ENCODE assay signal across 1 cellular context in genomic region chr2:67954125-67954748, GRCh38.
A peak's percentile ranks its signal among the peaks of the same experiment; 100 is the strongest.
TF ChIP-seq lines count a peak whose summit lies in the region.

No MANE protein-coding gene starts in this region.

TF ChIP-seq in HepG2, 621 proteins besides CTCF, POLR2A, EP300 and RAD21 (continued from another document and continues in another):
- TF ChIP-seq, protein P1, sequence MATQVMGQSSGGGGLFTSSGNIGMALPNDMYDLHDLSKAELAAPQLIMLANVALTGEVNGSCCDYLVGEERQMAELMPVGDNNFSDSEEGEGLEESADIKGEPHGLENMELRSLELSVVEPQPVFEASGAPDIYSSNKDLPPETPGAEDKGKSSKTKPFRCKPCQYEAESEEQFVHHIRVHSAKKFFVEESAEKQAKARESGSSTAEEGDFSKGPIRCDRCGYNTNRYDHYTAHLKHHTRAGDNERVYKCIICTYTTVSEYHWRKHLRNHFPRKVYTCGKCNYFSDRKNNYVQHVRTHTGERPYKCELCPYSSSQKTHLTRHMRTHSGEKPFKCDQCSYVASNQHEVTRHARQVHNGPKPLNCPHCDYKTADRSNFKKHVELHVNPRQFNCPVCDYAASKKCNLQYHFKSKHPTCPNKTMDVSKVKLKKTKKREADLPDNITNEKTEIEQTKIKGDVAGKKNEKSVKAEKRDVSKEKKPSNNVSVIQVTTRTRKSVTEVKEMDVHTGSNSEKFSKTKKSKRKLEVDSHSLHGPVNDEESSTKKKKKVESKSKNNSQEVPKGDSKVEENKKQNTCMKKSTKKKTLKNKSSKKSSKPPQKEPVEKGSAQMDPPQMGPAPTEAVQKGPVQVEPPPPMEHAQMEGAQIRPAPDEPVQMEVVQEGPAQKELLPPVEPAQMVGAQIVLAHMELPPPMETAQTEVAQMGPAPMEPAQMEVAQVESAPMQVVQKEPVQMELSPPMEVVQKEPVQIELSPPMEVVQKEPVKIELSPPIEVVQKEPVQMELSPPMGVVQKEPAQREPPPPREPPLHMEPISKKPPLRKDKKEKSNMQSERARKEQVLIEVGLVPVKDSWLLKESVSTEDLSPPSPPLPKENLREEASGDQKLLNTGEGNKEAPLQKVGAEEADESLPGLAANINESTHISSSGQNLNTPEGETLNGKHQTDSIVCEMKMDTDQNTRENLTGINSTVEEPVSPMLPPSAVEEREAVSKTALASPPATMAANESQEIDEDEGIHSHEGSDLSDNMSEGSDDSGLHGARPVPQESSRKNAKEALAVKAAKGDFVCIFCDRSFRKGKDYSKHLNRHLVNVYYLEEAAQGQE (IDR thresholded peaks at IDR 0.05; ENCODE audit: borderline replicate concordance in 1 of 2, low read depth in 1 of 2, low read length in 2 of 2) = no peak
- TF ChIP-seq ZNF256 (CRISPR knock-in tag; conservative IDR thresholded peaks at IDR 0.05) = no peak
- TF ChIP-seq ZNF232 (CRISPR knock-in tag; IDR thresholded peaks at IDR 0.05; ENCODE audit: borderline replicate concordance) = no peak; the same call in 1 of the 2 replicates
- TF ChIP-seq ZHX2 (IDR thresholded peaks at IDR 0.05; ENCODE audit: low read depth) = no peak
- TF ChIP-seq ZHX2 (CRISPR knock-in tag; IDR thresholded peaks at IDR 0.05; ENCODE audit: borderline replicate concordance) = no peak
- no peak for TF ChIP-seq ZFP82 (CRISPR knock-in tag; IDR thresholded peaks at IDR 0.05; ENCODE audit: borderline replicate concordance)
- TF ChIP-seq POLR2AphosphoS5 (IDR thresholded peaks at IDR 0.05; ENCODE audit: low read depth, low read length) = no peak
- TF ChIP-seq HMG20B (CRISPR knock-in tag; conservative IDR thresholded peaks at IDR 0.05) = no peak
- TF ChIP-seq, protein P2, sequence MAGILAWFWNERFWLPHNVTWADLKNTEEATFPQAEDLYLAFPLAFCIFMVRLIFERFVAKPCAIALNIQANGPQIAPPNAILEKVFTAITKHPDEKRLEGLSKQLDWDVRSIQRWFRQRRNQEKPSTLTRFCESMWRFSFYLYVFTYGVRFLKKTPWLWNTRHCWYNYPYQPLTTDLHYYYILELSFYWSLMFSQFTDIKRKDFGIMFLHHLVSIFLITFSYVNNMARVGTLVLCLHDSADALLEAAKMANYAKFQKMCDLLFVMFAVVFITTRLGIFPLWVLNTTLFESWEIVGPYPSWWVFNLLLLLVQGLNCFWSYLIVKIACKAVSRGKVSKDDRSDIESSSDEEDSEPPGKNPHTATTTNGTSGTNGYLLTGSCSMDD (CRISPR knock-in tag; IDR thresholded peaks at IDR 0.05) = no peak
- no peak for TF ChIP-seq CEBPB (IDR thresholded peaks at IDR 0.05; ENCODE audit: borderline replicate concordance, low read depth, low read length)
- TF ChIP-seq PHF8 (CRISPR knock-in tag; IDR thresholded peaks at IDR 0.05) = no peak
- peak; percentile 57; the same call in 1 of the 2 replicates for TF ChIP-seq ZNF414 (CRISPR knock-in tag; IDR thresholded peaks at IDR 0.05)
- TF ChIP-seq CREM (IDR thresholded peaks at IDR 0.05) = peak; percentile 72
- TF ChIP-seq CREM (CRISPR knock-in tag; IDR thresholded peaks at IDR 0.05) = no peak
- no peak for TF ChIP-seq CREBL2 (CRISPR knock-in tag; IDR thresholded peaks at IDR 0.05; ENCODE audit: borderline replicate concordance)
- no peak for TF ChIP-seq MAFF (IDR thresholded peaks at IDR 0.05; ENCODE audit: low read depth, low read length)
- TF ChIP-seq ZNF160 (CRISPR knock-in tag; IDR thresholded peaks at IDR 0.05) = 0 out of 2 replicates have a peak, but pooled peaks have one; percentile 7
- TF ChIP-seq ZNF850 (CRISPR knock-in tag; conservative IDR thresholded peaks at IDR 0.05) = no peak
- no peak for TF ChIP-seq IKZF4 (CRISPR knock-in tag; IDR thresholded peaks at IDR 0.05; ENCODE audit: borderline replicate concordance, low read depth, not compliant biosample characterization)
- no peak for TF ChIP-seq ZNF225 (CRISPR knock-in tag; IDR thresholded peaks at IDR 0.05)
- TF ChIP-seq HOXA5 (CRISPR knock-in tag; IDR thresholded peaks at IDR 0.05) = no peak
- peak; percentile 46; the same call in 1 of the 2 replicates for TF ChIP-seq HOMEZ (CRISPR knock-in tag; IDR thresholded peaks at IDR 0.05; ENCODE audit: low read depth)
- peak; percentile 65; the same call in 1 of the 2 replicates for TF ChIP-seq ETV5 (CRISPR knock-in tag; IDR thresholded peaks at IDR 0.05; ENCODE audit: borderline replicate concordance)
- TF ChIP-seq DR1 (CRISPR knock-in tag; IDR thresholded peaks at IDR 0.05) = no peak
- TF ChIP-seq, protein P3, sequence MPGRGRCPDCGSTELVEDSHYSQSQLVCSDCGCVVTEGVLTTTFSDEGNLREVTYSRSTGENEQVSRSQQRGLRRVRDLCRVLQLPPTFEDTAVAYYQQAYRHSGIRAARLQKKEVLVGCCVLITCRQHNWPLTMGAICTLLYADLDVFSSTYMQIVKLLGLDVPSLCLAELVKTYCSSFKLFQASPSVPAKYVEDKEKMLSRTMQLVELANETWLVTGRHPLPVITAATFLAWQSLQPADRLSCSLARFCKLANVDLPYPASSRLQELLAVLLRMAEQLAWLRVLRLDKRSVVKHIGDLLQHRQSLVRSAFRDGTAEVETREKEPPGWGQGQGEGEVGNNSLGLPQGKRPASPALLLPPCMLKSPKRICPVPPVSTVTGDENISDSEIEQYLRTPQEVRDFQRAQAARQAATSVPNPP (CRISPR knock-in tag; IDR thresholded peaks at IDR 0.05) = no peak
- TF ChIP-seq EZH2 (conservative IDR thresholded peaks at IDR 0.05; ENCODE audit: low read depth, low read length) = no peak
- no peak for TF ChIP-seq ZNF30 (CRISPR knock-in tag; IDR thresholded peaks at IDR 0.05)
- no peak for TF ChIP-seq ZNF616 (CRISPR knock-in tag; IDR thresholded peaks at IDR 0.05; ENCODE audit: low read depth)
- TF ChIP-seq ZSCAN29 (CRISPR knock-in tag; conservative IDR thresholded peaks at IDR 0.05) = no peak; the same call in 1 of the 2 replicates
- TF ChIP-seq SNAPC4 (CRISPR knock-in tag; IDR thresholded peaks at IDR 0.05) = no peak
- TF ChIP-seq, protein P4, sequence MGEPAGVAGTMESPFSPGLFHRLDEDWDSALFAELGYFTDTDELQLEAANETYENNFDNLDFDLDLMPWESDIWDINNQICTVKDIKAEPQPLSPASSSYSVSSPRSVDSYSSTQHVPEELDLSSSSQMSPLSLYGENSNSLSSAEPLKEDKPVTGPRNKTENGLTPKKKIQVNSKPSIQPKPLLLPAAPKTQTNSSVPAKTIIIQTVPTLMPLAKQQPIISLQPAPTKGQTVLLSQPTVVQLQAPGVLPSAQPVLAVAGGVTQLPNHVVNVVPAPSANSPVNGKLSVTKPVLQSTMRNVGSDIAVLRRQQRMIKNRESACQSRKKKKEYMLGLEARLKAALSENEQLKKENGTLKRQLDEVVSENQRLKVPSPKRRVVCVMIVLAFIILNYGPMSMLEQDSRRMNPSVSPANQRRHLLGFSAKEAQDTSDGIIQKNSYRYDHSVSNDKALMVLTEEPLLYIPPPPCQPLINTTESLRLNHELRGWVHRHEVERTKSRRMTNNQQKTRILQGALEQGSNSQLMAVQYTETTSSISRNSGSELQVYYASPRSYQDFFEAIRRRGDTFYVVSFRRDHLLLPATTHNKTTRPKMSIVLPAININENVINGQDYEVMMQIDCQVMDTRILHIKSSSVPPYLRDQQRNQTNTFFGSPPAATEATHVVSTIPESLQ (CRISPR knock-in tag; conservative IDR thresholded peaks at IDR 0.05) = 0 out of 2 replicates have a peak, but pooled peaks have one; percentile 75
- peak; percentile 87; the same call in 1 of the 2 replicates for TF ChIP-seq TBX2 (CRISPR knock-in tag; IDR thresholded peaks at IDR 0.05; ENCODE audit: borderline replicate concordance)
- TF ChIP-seq TEAD2 (CRISPR knock-in tag; IDR thresholded peaks at IDR 0.05) = no peak
- TF ChIP-seq, protein P5, sequence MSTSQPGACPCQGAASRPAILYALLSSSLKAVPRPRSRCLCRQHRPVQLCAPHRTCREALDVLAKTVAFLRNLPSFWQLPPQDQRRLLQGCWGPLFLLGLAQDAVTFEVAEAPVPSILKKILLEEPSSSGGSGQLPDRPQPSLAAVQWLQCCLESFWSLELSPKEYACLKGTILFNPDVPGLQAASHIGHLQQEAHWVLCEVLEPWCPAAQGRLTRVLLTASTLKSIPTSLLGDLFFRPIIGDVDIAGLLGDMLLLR (CRISPR knock-in tag; IDR thresholded peaks at IDR 0.05) = no peak
- no peak for TF ChIP-seq ZNF331 (CRISPR knock-in tag; IDR thresholded peaks at IDR 0.05)
- no peak for TF ChIP-seq SNRNP70 (IDR thresholded peaks at IDR 0.05; ENCODE audit: low read depth, low read length)
- TF ChIP-seq ZNF3 (CRISPR knock-in tag; IDR thresholded peaks at IDR 0.05) = no peak
- no peak for TF ChIP-seq ZFP36L2 (CRISPR knock-in tag; IDR thresholded peaks at IDR 0.05)
